Comparison of ENCODE assay signal across 10 cellular contexts in the genomic region with DNA sequence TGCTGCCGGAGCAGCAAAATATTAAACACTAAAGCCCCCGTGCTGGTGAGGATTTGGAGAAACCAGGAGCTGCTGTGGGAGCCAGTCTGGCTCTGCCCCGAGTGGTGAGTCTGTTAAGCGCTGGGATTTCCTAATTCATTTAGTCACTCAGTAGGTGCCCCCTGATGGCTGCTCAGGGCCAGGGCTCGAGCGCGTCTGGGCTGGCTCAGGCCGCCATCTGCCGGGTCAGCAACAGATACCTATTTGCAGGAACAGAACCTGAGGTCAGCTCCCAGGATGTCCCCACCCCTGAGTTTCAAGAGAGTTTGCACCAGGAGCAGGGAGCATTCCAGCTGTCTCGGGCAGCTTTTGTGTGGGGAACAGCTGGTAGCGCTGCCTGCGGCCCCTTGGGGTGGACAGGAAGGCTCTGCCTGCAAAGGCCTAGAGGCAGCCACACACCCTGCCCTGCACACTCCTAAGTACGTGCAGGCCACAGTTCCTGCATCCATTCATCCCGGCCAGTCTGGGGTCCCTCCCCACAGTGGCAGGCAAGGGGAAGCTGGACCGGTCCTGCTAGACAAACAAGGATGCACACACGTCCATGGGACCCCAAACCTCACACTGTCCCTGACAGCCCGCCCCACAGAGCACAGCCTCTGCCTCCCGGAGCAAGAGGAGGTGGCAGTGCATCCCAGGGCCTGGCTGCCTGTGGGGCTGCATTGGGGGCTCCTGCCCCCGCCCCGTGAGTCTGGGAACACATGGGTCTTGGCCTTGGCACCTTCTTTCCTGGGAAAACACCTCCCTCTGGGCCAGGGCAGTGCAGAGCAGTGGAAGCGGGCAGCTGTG.
A peak's percentile ranks its signal among the peaks of the same experiment; 100 is the strongest.
DNase-seq lines count a peak whose midpoint lies in the region; ATAC-seq and TF ChIP-seq lines count a peak whose summit lies in the region.
"Had no signal": no experiment of that assay in that cellular context is flagged by ENCODE, and none has a peak within 500 bp of the region (broad histone marks: within the 10 kb centered on the region; RNA-seq: fewer than 3 reads in every experiment).

No MANE protein-coding gene starts in this region.

- CTCF ChIA-PET in activated naive CD4-positive, alpha-beta T cell treated with anti-CD3 and anti-CD28 coated beads for 36 hours (lab: Charles Lee): interaction anchor here (0.6 kb wide), 1 partner anchor 83 kb away, joined by 3 read pairs; no protein-coding TSS in a partner anchor
- CTCF ChIA-PET in activated naive CD4-positive, alpha-beta T cell treated with anti-CD3 and anti-CD28 coated beads, Interleukin-2, amount 10 ng/mL, durations not matched to agents 7 days and 5 days (lab: Charles Lee): no interaction called here

- H3K27ac ChIP-seq in WERI-Rb-1 (no peak overlapping the region), suprapubic skin (no peak overlapping the region)

- no peak for ATAC-seq in stimulated activated memory B cell treated with anti-CD40 and anti-IgM and Interleukin-4, amounts not matched to agents 10 μg/mL and 1 μg/mL and 100 μg/mL, for 72 hours
- no peak for ATAC-seq in GM19452 (IDR thresholded peaks at IDR 0.05; ENCODE audit: unreplicated experiment)

- DNase-seq in activated naive CD4-positive, alpha-beta T cell treated with anti-CD3 and anti-CD28 coated beads for 36 hours: peak; percentile 25
- no peak for DNase-seq in activated naive CD4-positive, alpha-beta T cell treated with anti-CD3 and anti-CD28 coated beads, Interleukin-2, amount 10 ng/mL, durations not matched to agents 7 days and 5 days
- peak; percentile 79 for DNase-seq in WERI-Rb-1
- DNase-seq in iPS DF 4.7 (ENCODE audit: extremely low read depth, low spot score): peak; percentile 30
- DNase-seq in suprapubic skin (ENCODE audit: low spot score in 2 of 2): peak; percentile 56 to 70
- no peak for DNase-seq in activated gamma-delta T cell treated with Interleukin-2 at 50 U/mL for 16 hours
- DNase-seq: NCI-H2171 had no signal

- TF ChIP-seq EP300 in suprapubic skin (IDR thresholded peaks at IDR 0.05): no peak

- H3K27me3 ChIP-seq in WERI-Rb-1 (ENCODE audit: insufficient read depth, low read depth, severe bottlenecking) (no peaks in the 10 kb centered on the region), suprapubic skin (peaks cover 13% of the 10 kb centered on the region)

- peaks cover 29% of the 10 kb centered on the region for H3K4me1 ChIP-seq in suprapubic skin

- H3K9me3 ChIP-seq in WERI-Rb-1 (ENCODE audit: severe bottlenecking) (no peaks in the 10 kb centered on the region), suprapubic skin (no peaks in the 10 kb centered on the region)

- no peaks in the 10 kb centered on the region for H3K4me1 Mint-ChIP-seq in activated naive CD4-positive, alpha-beta T cell treated with anti-CD3 and anti-CD28 coated beads for 36 hours (ENCODE audit: low read depth)
- H3K4me1 Mint-ChIP-seq in activated naive CD4-positive, alpha-beta T cell treated with anti-CD3 and anti-CD28 coated beads, Interleukin-2, amount 10 ng/mL, durations not matched to agents 7 days and 5 days: no peaks in the 10 kb centered on the region
- H3K4me1 Mint-ChIP-seq in stimulated activated memory B cell treated with anti-CD40 and anti-IgM and Interleukin-4, amounts not matched to agents 10 μg/mL and 1 μg/mL and 100 μg/mL, for 72 hours: no peaks in the 10 kb centered on the region

- H3K9me3 Mint-ChIP-seq in activated naive CD4-positive, alpha-beta T cell treated with anti-CD3 and anti-CD28 coated beads for 36 hours: no peaks in the 10 kb centered on the region
- H3K9me3 Mint-ChIP-seq in activated naive CD4-positive, alpha-beta T cell treated with anti-CD3 and anti-CD28 coated beads, Interleukin-2, amount 10 ng/mL, durations not matched to agents 7 days and 5 days: no peaks in the 10 kb centered on the region
- peaks cover 3% of the 10 kb centered on the region for H3K9me3 Mint-ChIP-seq in stimulated activated memory B cell treated with anti-CD40 and anti-IgM and Interleukin-4, amounts not matched to agents 10 μg/mL and 1 μg/mL and 100 μg/mL, for 72 hours
- H3K9me3 Mint-ChIP-seq: dendritic cell treated with granulocyte-macrophage colony-stimulating factor and Interleukin-4, amounts not matched to agents 40 ng/mL and 50 ng/mL, for 4 days had no signal

- no peak overlapping the region for H3K27ac Mint-ChIP-seq in activated naive CD4-positive, alpha-beta T cell treated with anti-CD3 and anti-CD28 coated beads for 36 hours
- no peak overlapping the region for H3K27ac Mint-ChIP-seq in activated naive CD4-positive, alpha-beta T cell treated with anti-CD3 and anti-CD28 coated beads, Interleukin-2, amount 10 ng/mL, durations not matched to agents 7 days and 5 days
- H3K27ac Mint-ChIP-seq in stimulated activated memory B cell treated with anti-CD40 and anti-IgM and Interleukin-4, amounts not matched to agents 10 μg/mL and 1 μg/mL and 100 μg/mL, for 72 hours: no peak overlapping the region
- H3K27ac Mint-ChIP-seq: dendritic cell treated with granulocyte-macrophage colony-stimulating factor and Interleukin-4, amounts not matched to agents 40 ng/mL and 50 ng/mL, for 4 days had no signal

- peaks cover 4% of the 10 kb centered on the region for H3K27me3 Mint-ChIP-seq in activated naive CD4-positive, alpha-beta T cell treated with anti-CD3 and anti-CD28 coated beads for 36 hours (ENCODE audit: low read depth)
- peaks cover 8% of the 10 kb centered on the region for H3K27me3 Mint-ChIP-seq in activated naive CD4-positive, alpha-beta T cell treated with anti-CD3 and anti-CD28 coated beads, Interleukin-2, amount 10 ng/mL, durations not matched to agents 7 days and 5 days
- H3K27me3 Mint-ChIP-seq in stimulated activated memory B cell treated with anti-CD40 and anti-IgM and Interleukin-4, amounts not matched to agents 10 μg/mL and 1 μg/mL and 100 μg/mL, for 72 hours: peaks cover 15% of the 10 kb centered on the region

- intact Hi-C loops in activated naive CD4-positive, alpha-beta T cell treated with anti-CD3 and anti-CD28 coated beads for 36 hours (cut with micrococcal nuclease): loop anchor here (2.0 kb wide), 1 partner anchor 95 kb away; no protein-coding TSS in a partner anchor

- no peak for TF ChIP-seq POLR2A in suprapubic skin (IDR thresholded peaks at IDR 0.05)

- TF ChIP-seq CTCF in WERI-Rb-1 (IDR thresholded peaks at IDR 0.05; ENCODE audit: low read depth, low read length) (peak; percentile 65), suprapubic skin (IDR thresholded peaks at IDR 0.05) (no peak)

- WGBS in suprapubic skin: 71% methylated on average over 14 of the region's 21 CpGs

- H3K36me3 Mint-ChIP-seq in activated naive CD4-positive, alpha-beta T cell treated with anti-CD3 and anti-CD28 coated beads for 36 hours (ENCODE audit: low read depth): no peaks in the 10 kb centered on the region
- no peaks in the 10 kb centered on the region for H3K36me3 Mint-ChIP-seq in activated naive CD4-positive, alpha-beta T cell treated with anti-CD3 and anti-CD28 coated beads, Interleukin-2, amount 10 ng/mL, durations not matched to agents 7 days and 5 days
- H3K36me3 Mint-ChIP-seq in stimulated activated memory B cell treated with anti-CD40 and anti-IgM and Interleukin-4, amounts not matched to agents 10 μg/mL and 1 μg/mL and 100 μg/mL, for 72 hours: no peaks in the 10 kb centered on the region

- H3K4me3 Mint-ChIP-seq in activated naive CD4-positive, alpha-beta T cell treated with anti-CD3 and anti-CD28 coated beads for 36 hours: no peak overlapping the region
- no peak overlapping the region for H3K4me3 Mint-ChIP-seq in activated naive CD4-positive, alpha-beta T cell treated with anti-CD3 and anti-CD28 coated beads, Interleukin-2, amount 10 ng/mL, durations not matched to agents 7 days and 5 days
- H3K4me3 Mint-ChIP-seq in stimulated activated memory B cell treated with anti-CD40 and anti-IgM and Interleukin-4, amounts not matched to agents 10 μg/mL and 1 μg/mL and 100 μg/mL, for 72 hours: no peak overlapping the region
- H3K4me3 Mint-ChIP-seq: dendritic cell treated with granulocyte-macrophage colony-stimulating factor and Interleukin-4, amounts not matched to agents 40 ng/mL and 50 ng/mL, for 4 days had no signal

- H3K36me3 ChIP-seq in WERI-Rb-1 (no peaks in the 10 kb centered on the region), suprapubic skin (no peaks in the 10 kb centered on the region)

- H3K4me3 ChIP-seq in WERI-Rb-1 (ENCODE audit: low read depth, low read length) (no peak overlapping the region), suprapubic skin (no peak overlapping the region)

Comparison
In these comparisons a context has a peak if more than half of its experiments do, and no peak if none do; other contexts are left out.
1. DNase-seq: peak in activated naive CD4-positive, alpha-beta T cell treated with anti-CD3 and anti-CD28 coated beads for 36 hours (single experiment), WERI-Rb-1 (single experiment), iPS DF 4.7 (single experiment) and suprapubic skin (2 of 2); none in activated naive CD4-positive, alpha-beta T cell treated with anti-CD3 and anti-CD28 coated beads, Interleukin-2, amount 10 ng/mL, durations not matched to agents 7 days and 5 days (single experiment) and activated gamma-delta T cell treated with Interleukin-2 at 50 U/mL for 16 hours (single experiment).